Comparison of ENCODE assay signal across 9 cellular contexts in the genomic region with DNA sequence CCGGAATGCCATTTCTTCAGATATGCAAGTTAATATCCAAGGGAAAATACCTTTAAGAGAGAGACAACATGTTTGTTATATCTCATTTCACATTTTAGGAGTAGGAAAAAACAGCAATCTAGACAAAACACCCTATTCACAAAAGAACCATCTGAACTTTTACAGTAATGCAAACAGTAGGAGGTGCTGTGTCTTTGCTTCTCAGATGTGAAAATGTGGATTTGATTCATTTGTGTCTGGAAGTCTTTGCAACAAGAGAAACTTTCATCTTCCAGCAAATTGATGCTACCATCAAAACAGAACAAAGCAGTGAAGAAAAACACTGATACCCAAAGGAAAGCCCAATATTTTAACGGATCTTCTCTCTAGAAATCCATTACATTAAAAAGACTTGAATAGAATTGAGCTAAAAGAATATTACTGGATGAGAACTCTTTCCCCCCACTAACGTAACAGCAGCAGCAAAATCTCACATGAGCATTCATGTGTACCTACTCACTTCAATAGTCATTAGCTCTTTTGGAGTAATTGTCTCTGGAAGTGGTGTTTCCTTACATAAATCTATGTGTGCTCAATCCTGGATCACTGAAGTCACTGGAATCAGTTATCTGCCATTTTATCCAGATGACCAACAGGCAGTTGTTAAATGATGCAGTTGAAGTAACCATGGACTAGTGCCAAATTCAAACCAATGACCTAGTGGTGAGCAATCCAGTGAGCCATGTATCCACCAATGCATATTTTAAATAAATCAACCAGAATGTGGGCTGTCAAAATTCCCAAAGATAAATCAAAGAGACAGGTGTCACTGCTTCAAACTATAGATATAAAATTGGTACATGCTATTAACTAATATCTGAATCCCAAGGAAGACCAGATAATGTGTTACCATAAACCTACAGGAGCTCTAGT. TPM values are rescaled to one million over a fixed set of nuclear protein-coding genes. Genes with fewer than 3 reads are reported as not detected.
DNase-seq lines count a peak whose midpoint lies in the region; ATAC-seq and TF ChIP-seq lines count a peak whose summit lies in the region.
"Had no signal": no experiment of that assay in that cellular context is flagged by ENCODE, and none has a peak within 500 bp of the region (broad histone marks: within the 10 kb centered on the region; RNA-seq: fewer than 3 reads in every experiment).

No MANE protein-coding gene starts in this region.

- no peaks in the 10 kb centered on the region for H3K4me1 ChIP-seq in endodermal cell (ENCODE audit: control insufficient read depth, insufficient read depth, low read length)

- no peaks in the 10 kb centered on the region for H3K9me3 Mint-ChIP-seq in endodermal cell
- H3K9me3 Mint-ChIP-seq in activated CD8-positive, alpha-beta T cell treated with anti-CD3 and anti-CD28 coated beads for 36 hours, result no peaks in the 10 kb centered on the region

- H3K4me3 ChIP-seq in endodermal cell (ENCODE audit: low read length), result peak overlapping the region; percentile 85

- H3K9me3 ChIP-seq in endodermal cell (ENCODE audit: control insufficient read depth, low read length), result no peaks in the 10 kb centered on the region

- H3K9ac ChIP-seq in endodermal cell (ENCODE audit: extremely low read depth, low read length, poor library complexity, severe bottlenecking), result no peak overlapping the region

- H3K4me3 Mint-ChIP-seq in endodermal cell, result no peak overlapping the region
- H3K4me3 Mint-ChIP-seq in activated CD8-positive, alpha-beta T cell treated with anti-CD3 and anti-CD28 coated beads for 36 hours, result no peak overlapping the region

- H3K27ac Mint-ChIP-seq in endodermal cell, result no peak overlapping the region
- H3K27ac Mint-ChIP-seq in activated CD8-positive, alpha-beta T cell treated with anti-CD3 and anti-CD28 coated beads for 36 hours, result no peak overlapping the region

- H3K27me3 Mint-ChIP-seq in endodermal cell (ENCODE audit: insufficient read depth), result peaks cover 50% of the 10 kb centered on the region
- H3K27me3 Mint-ChIP-seq in activated CD8-positive, alpha-beta T cell treated with anti-CD3 and anti-CD28 coated beads for 36 hours, result peaks cover 46% of the 10 kb centered on the region

- no peak for ATAC-seq in HG03432 (IDR thresholded peaks at IDR 0.05; ENCODE audit: unreplicated experiment)
- ATAC-seq in activated CD8-positive, alpha-beta T cell treated with anti-CD3 and anti-CD28 coated beads for 36 hours, result no peak

- DNase-seq in DMS114 treated with DMSO at 0.1 percent for 48 hours (lab: John Stamatoyannopoulos, UW; ENCODE audit: unreplicated experiment) (peak; percentile 64), NCI-H226 (peak; percentile 85), endodermal cell (no peak), non-pigmented ciliary epithelial cell (ENCODE audit: low read depth) (peak; percentile 73), SW480 (ENCODE audit: low spot score) (no peak), GDM1 (lab: John Stamatoyannopoulos, UW) (no peak)
- no peak for DNase-seq in activated CD8-positive, alpha-beta T cell treated with anti-CD3 and anti-CD28 coated beads for 36 hours
- DNase-seq: stimulated activated CD4-positive, alpha-beta T cell treated with anti-CD3 and anti-CD28 coated beads, Interleukin-4, amount 100 ng/mL, for 24 hours had no signal

- TF ChIP-seq CTCF in endodermal cell (conservative IDR thresholded peaks at IDR 0.05), result peak; percentile 60
- TF ChIP-seq CTCF in activated CD8-positive, alpha-beta T cell treated with anti-CD3 and anti-CD28 coated beads for 36 hours (IDR thresholded peaks at IDR 0.05), result no peak

- H3K36me3 Mint-ChIP-seq in endodermal cell (ENCODE audit: low read depth), result no peaks in the 10 kb centered on the region
- H3K36me3 Mint-ChIP-seq in activated CD8-positive, alpha-beta T cell treated with anti-CD3 and anti-CD28 coated beads for 36 hours (ENCODE audit: low read depth), result no peaks in the 10 kb centered on the region

- H3K36me3 ChIP-seq in endodermal cell (ENCODE audit: control insufficient read depth, insufficient read depth, low read length), result no peaks in the 10 kb centered on the region

- intact Hi-C loops in activated CD8-positive, alpha-beta T cell treated with anti-CD3 and anti-CD28 coated beads for 36 hours (cut with micrococcal nuclease), result no loop called here

- 83% methylated on average over 3 of the region's 3 CpGs; no CpG with 5 or more reads in 1 of the 2 experiments for WGBS in endodermal cell (ENCODE audit: insufficient coverage in 1 of 2, insufficient read length in 1 of 2), 2 experiments

- H3K4me1 Mint-ChIP-seq in endodermal cell, result peaks cover 37% of the 10 kb centered on the region
- peaks cover 4% of the 10 kb centered on the region for H3K4me1 Mint-ChIP-seq in activated CD8-positive, alpha-beta T cell treated with anti-CD3 and anti-CD28 coated beads for 36 hours (ENCODE audit: low read depth)

- POLR2A ChIA-PET in activated CD8-positive, alpha-beta T cell treated with anti-CD3 and anti-CD28 coated beads for 36 hours (lab: Charles Lee), result interaction anchor here (0.6 kb wide), 1 partner anchor 17 kb away, joined by 3 read pairs; no protein-coding TSS in a partner anchor

- H3K27me3 ChIP-seq in endodermal cell (ENCODE audit: control insufficient read depth, insufficient read depth, low read length, poor library complexity, severe bottlenecking), result no peaks in the 10 kb centered on the region

- CTCF ChIA-PET in activated CD8-positive, alpha-beta T cell treated with anti-CD3 and anti-CD28 coated beads for 36 hours (lab: Charles Lee), result no interaction called here

- H3K27ac ChIP-seq in endodermal cell (ENCODE audit: low read depth, low read length), result no peak overlapping the region

RNA-seq across cellular contexts. Expression of a gene that starts 1.8 kb away (rescaled TPM):
- under 1 TPM; 0.09 to 0.15 TPM for total RNA-seq in endodermal cell
- polyA plus RNA-seq in endodermal cell (2013, experiment 1 of 2), result 61.5 TPM
- polyA plus RNA-seq in endodermal cell (2013, experiment 2 of 2), result 61.9 TPM
- not detected for total RNA-seq in activated CD8-positive, alpha-beta T cell treated with anti-CD3 and anti-CD28 coated beads for 36 hours

Comparison
In these comparisons a context has a peak if more than half of its experiments do, and no peak if none do; other contexts are left out.
1. DNase-seq: peak in DMS114 treated with DMSO at 0.1 percent for 48 hours (single experiment), NCI-H226 (single experiment) and non-pigmented ciliary epithelial cell (single experiment); none in endodermal cell (single experiment), SW480 (single experiment), activated CD8-positive, alpha-beta T cell treated with anti-CD3 and anti-CD28 coated beads for 36 hours (single experiment) and GDM1 (single experiment).